Comparison of ENCODE assay signal across 11 cellular contexts in genomic region chr1:9068971-9069323, GRCh38. TPM values are rescaled to one million over a fixed set of nuclear protein-coding genes. Genes with fewer than 3 reads are reported as not detected.
DNase-seq lines count a peak whose midpoint lies in the region; ATAC-seq and TF ChIP-seq lines count a peak whose summit lies in the region.
"Had no signal": no experiment of that assay in that cellular context is flagged by ENCODE, and none has a peak within 500 bp of the region (broad histone marks: within the 10 kb centered on the region; RNA-seq: fewer than 3 reads in every experiment).

No MANE protein-coding gene starts in this region.

- intact Hi-C loops in Right ventricle myocardium inferior (cut with DNase I), result no loop called here
- intact Hi-C loops in cardiac septum (cut with DNase I), result no loop called here
- intact Hi-C loops in MCF 10A (cut with micrococcal nuclease), result no loop called here
- intact Hi-C loops in lower lobe of right lung (cut with DNase I), result no loop called here
- intact Hi-C loops in uterus (cut with DNase I; ENCODE audit: low total_unique reads), result no loop called here
- intact Hi-C loops in body of pancreas (cut with DNase I), result no loop called here

- no peaks in the 10 kb centered on the region for H3K27me3 Mint-ChIP-seq in MCF 10A (ENCODE audit: insufficient read depth, unreplicated experiment)

- no TSS peak for BruUV-seq in MCF 10A (replicated peaks; lab: Mats Ljungman, UMichigan)

- H3K9me3 ChIP-seq in lower lobe of right lung (no peaks in the 10 kb centered on the region), uterus (no peaks in the 10 kb centered on the region), body of pancreas (no peaks in the 10 kb centered on the region)

- H3K4me3 ChIP-seq in lower lobe of right lung (peak overlapping the region; percentile 14), uterus (peak overlapping the region in 1 of 2 donors; percentile 11), body of pancreas (no peak overlapping the region)

- H3K27ac ChIP-seq in lower lobe of right lung (peak overlapping the region; percentile 19), uterus (peak overlapping the region; percentile 81 to 82), body of pancreas (peak overlapping the region in 1 of 4 donors; percentile 39)

- H3K36me3 ChIP-seq in lower lobe of right lung, result no peaks in the 10 kb centered on the region
- no peaks in the 10 kb centered on the region for H3K36me3 ChIP-seq in uterus
- H3K36me3 ChIP-seq in body of pancreas (replicated peaks in 1 of 2; ENCODE audit: insufficient read depth in 1 of 2, low read depth in 2 of 2), result no peaks in the 10 kb centered on the region

- H3K36me3 Mint-ChIP-seq in MCF 10A (ENCODE audit: insufficient read depth, unreplicated experiment), result peaks cover 6% of the 10 kb centered on the region

- DNase-seq in Right ventricle myocardium inferior (ENCODE audit: missing footprints) (no peak), cardiac septum (ENCODE audit: low spot score) (no peak), MCF 10A (ENCODE audit: unreplicated experiment) (no peak), lower lobe of right lung (no peak), uterus (no peak), body of pancreas (no peak), NCI-H1930 (lab: John Stamatoyannopoulos, UW) (no peak)

- no peak for TF ChIP-seq CTCF in MCF 10A (IDR thresholded peaks at IDR 0.05; ENCODE audit: unreplicated experiment)
- TF ChIP-seq CTCF in lower lobe of right lung (IDR thresholded peaks at IDR 0.05), result no peak
- TF ChIP-seq CTCF in uterus (IDR thresholded peaks at IDR 0.05), result no peak
- no peak for TF ChIP-seq CTCF in body of pancreas (IDR thresholded peaks at IDR 0.05)

- ATAC-seq in Right ventricle myocardium inferior (peak; percentile 11), lower lobe of right lung (no peak), body of pancreas (no peak), GM18858 (IDR thresholded peaks at IDR 0.05; ENCODE audit: unreplicated experiment) (no peak)
- ATAC-seq: activated T-helper 17 cell treated with anti-CD3 and anti-CD28 coated beads, Interleukin-2, amount 50 U/mL, for 72 hours had no signal

- CTCF ChIA-PET in MCF 10A (lab: Yijun Ruan, JAX), result no interaction called here

- no peak for TF ChIP-seq POLR2A in uterus (IDR thresholded peaks at IDR 0.05)
- no peak for TF ChIP-seq POLR2A in body of pancreas (IDR thresholded peaks at IDR 0.05)

- peak overlapping the region; percentile 64 for H3K27ac Mint-ChIP-seq in MCF 10A (ENCODE audit: low read depth, unreplicated experiment)
- H3K27ac Mint-ChIP-seq: activated T-helper 17 cell treated with anti-CD3 and anti-CD28 coated beads, Interleukin-2, amount 50 U/mL, for 72 hours had no signal

- no peaks in the 10 kb centered on the region for H3K9me3 Mint-ChIP-seq in MCF 10A (ENCODE audit: unreplicated experiment)
- H3K9me3 Mint-ChIP-seq: activated T-helper 17 cell treated with anti-CD3 and anti-CD28 coated beads, Interleukin-2, amount 50 U/mL, for 72 hours had no signal

- H3K27me3 ChIP-seq in lower lobe of right lung (ENCODE audit: low read depth), result no peaks in the 10 kb centered on the region
- no peaks in the 10 kb centered on the region for H3K27me3 ChIP-seq in uterus
- H3K27me3 ChIP-seq in body of pancreas, result no peaks in the 10 kb centered on the region

- peaks cover 36% of the 10 kb centered on the region for H3K4me1 ChIP-seq in lower lobe of right lung
- peaks cover 0 to 6% of the 10 kb centered on the region in 2 donors for H3K4me1 ChIP-seq in uterus
- H3K4me1 ChIP-seq in body of pancreas, result no peaks in the 10 kb centered on the region

- POLR2A ChIA-PET in MCF 10A (lab: Yijun Ruan, JAX), result no interaction called here

- H3K4me3 Mint-ChIP-seq in MCF 10A (ENCODE audit: unreplicated experiment), result no peak overlapping the region
- H3K4me3 Mint-ChIP-seq: activated T-helper 17 cell treated with anti-CD3 and anti-CD28 coated beads, Interleukin-2, amount 50 U/mL, for 72 hours had no signal

- 67 to 68% methylated on average over 4 of the region's 4 CpGs for WGBS in body of pancreas, 2 donors

- H3K4me1 Mint-ChIP-seq in MCF 10A (ENCODE audit: insufficient read depth, unreplicated experiment), result peaks cover 7% of the 10 kb centered on the region

RNA-seq across cellular contexts. Expression of gene SLC2A5, which starts 0.5 kb away (rescaled TPM):
- 3.6 TPM for total RNA-seq in Right ventricle myocardium inferior
- 1.5 TPM for total RNA-seq in cardiac septum
- total RNA-seq in MCF 10A (2022), result 0.39 and 0.61 TPM in 2 replicates
- 1.7 TPM for total RNA-seq in lower lobe of right lung
- total RNA-seq in uterus, result 1 to 10 TPM in 2 of 4 donors, not detected in 2; 1.1 to 2.4 TPM
- under 1 TPM; under 0.01 to 0.26 TPM for total RNA-seq in body of pancreas
- total RNA-seq: T-helper 1 cell treated with Interleukin-12 subunit alpha and Interleukin-12 subunit beta and Interleukin-4 antibody, amounts not matched to agents 30 ng/mL and 1 ng/mL, for 36 hours had no signal

RNA-seq across cellular contexts. Expression of gene SLC2A7, which starts 42.7 kb away (rescaled TPM):
- total RNA-seq in Right ventricle myocardium inferior (not detected), cardiac septum (not detected), MCF 10A (2022) (not detected in 2 replicates), lower lobe of right lung (not detected), uterus (not detected), body of pancreas (not detected)
- total RNA-seq: activated T-helper 17 cell treated with anti-CD3 and anti-CD28 coated beads, Interleukin-2, amount 50 U/mL, for 72 hours; glomerular endothelial cell; T-helper 1 cell treated with Interleukin-12 subunit alpha and Interleukin-12 subunit beta and Interleukin-4 antibody, amounts not matched to agents 30 ng/mL and 1 ng/mL, for 36 hours had no signal

RNA-seq across cellular contexts. Expression of gene GPR157, which starts 60.0 kb away (rescaled TPM):
- total RNA-seq in Right ventricle myocardium inferior (49.0 TPM), cardiac septum (23.0 TPM), MCF 10A (2022) (8.1 and 12.7 TPM in 2 replicates), lower lobe of right lung (14.2 TPM), uterus (10 to 100 TPM in 1 of 4 donors, 1 to 10 TPM in 2, under 1 TPM in 1; 0.59 to 10.7 (median 2.2) TPM), body of pancreas (10 to 100 TPM in 1 of 2 donors, 1 to 10 TPM in 1; 6.0 to 13.5 TPM)
